Comparison of ENCODE assay signal across 27 cellular contexts in genomic region chr4:23023666-23024065, GRCh38.
"Had no signal": no experiment of that assay in that cellular context is flagged by ENCODE, and none has a peak within 500 bp of the region (broad histone marks: within the 10 kb centered on the region; RNA-seq: fewer than 3 reads in every experiment).

No MANE protein-coding gene starts in this region.

- H3K4me3 Mint-ChIP-seq: activated CD4-positive, alpha-beta T cell treated with anti-CD3 and anti-CD28 coated beads, Interleukin-2, amount 10 ng/mL, durations not matched to agents 24 days and 14 days; activated CD8-positive, alpha-beta T cell treated with anti-CD3 and anti-CD28 coated beads for 36 hours; activated naive CD8-positive, alpha-beta T cell treated with anti-CD3 and anti-CD28 coated beads for 36 hours; activated T-cell treated with anti-CD3 and anti-CD28 coated beads, Interleukin-2, amount 50 U/mL, for 72 hours; activated T-helper 17 cell treated with anti-CD3 and anti-CD28 coated beads, Interleukin-2, amount 50 U/mL, for 72 hours had no signal

- DNase-seq: activated CD4-positive, alpha-beta T cell treated with anti-CD3 and anti-CD28 coated beads, Interleukin-2, amount 10 ng/mL, durations not matched to agents 24 days and 14 days; activated CD4-positive, alpha-beta T cell treated with anti-CD3 and anti-CD28 coated beads, Interleukin-2, amount 50 U/mL, for 4 hours; activated CD8-positive, alpha-beta T cell treated with anti-CD3 and anti-CD28 coated beads for 36 hours; activated effector memory CD4-positive, alpha-beta T cell treated with anti-CD3 and anti-CD28 coated beads, Interleukin-2, amount 50 U/mL, for 16 hours; activated naive CD4-positive, alpha-beta T cell; activated naive CD4-positive, alpha-beta T cell treated with anti-CD3 and anti-CD28 coated beads, Interleukin-2, amount 50 U/mL, for 16 hours; activated naive CD8-positive, alpha-beta T cell treated with anti-CD3 and anti-CD28 coated beads for 36 hours; activated T-cell treated with anti-CD3 and anti-CD28 coated beads, Interleukin-2, amount 50 U/mL, for 1 hour; activated T-cell treated with anti-CD3 and anti-CD28 coated beads, Interleukin-2, amount 50 U/mL, for 72 hours; amniotic stem cell; aorta; central memory CD4-positive, alpha-beta T cell; MM.1S; MV-4-11; NCI-H1092; NCI-H2029; NCI-H510A; NCI-H526; NK-92 treated with Interleukin-12 subunit alpha and Interleukin-12 subunit beta, amount 100 ng/mL, for 24 hours; PC-9; SIG-M5; T1000 had no signal

- H3K9me3 Mint-ChIP-seq: activated CD4-positive, alpha-beta T cell treated with anti-CD3 and anti-CD28 coated beads, Interleukin-2, amount 10 ng/mL, durations not matched to agents 24 days and 14 days; activated CD8-positive, alpha-beta T cell treated with anti-CD3 and anti-CD28 coated beads for 36 hours; activated T-cell treated with anti-CD3 and anti-CD28 coated beads, Interleukin-2, amount 50 U/mL, for 72 hours had no signal

- H2AFZ ChIP-seq: PC-9 had no signal

- H3K27ac ChIP-seq: PC-9, RWPE1, SK-N-MC had no signal

- H3K27me3 Mint-ChIP-seq: activated CD4-positive, alpha-beta T cell treated with anti-CD3 and anti-CD28 coated beads, Interleukin-2, amount 10 ng/mL, durations not matched to agents 24 days and 14 days; activated CD8-positive, alpha-beta T cell treated with anti-CD3 and anti-CD28 coated beads for 36 hours; activated naive CD8-positive, alpha-beta T cell treated with anti-CD3 and anti-CD28 coated beads for 36 hours; activated T-helper 17 cell treated with anti-CD3 and anti-CD28 coated beads, Interleukin-2, amount 50 U/mL, for 72 hours had no signal

- H3K4me2 ChIP-seq: PC-9 had no signal

- H3K36me3 Mint-ChIP-seq: activated naive CD8-positive, alpha-beta T cell treated with anti-CD3 and anti-CD28 coated beads for 36 hours had no signal

- ATAC-seq: activated CD8-positive, alpha-beta T cell treated with anti-CD3 and anti-CD28 coated beads for 36 hours; activated T-cell treated with anti-CD3 and anti-CD28 coated beads, Interleukin-2, amount 50 U/mL, for 72 hours; activated T-helper 17 cell treated with anti-CD3 and anti-CD28 coated beads, Interleukin-2, amount 50 U/mL, for 72 hours; K562; Right ventricle myocardium inferior had no signal

- H3K4me1 Mint-ChIP-seq: activated CD4-positive, alpha-beta T cell treated with anti-CD3 and anti-CD28 coated beads, Interleukin-2, amount 10 ng/mL, durations not matched to agents 24 days and 14 days; activated naive CD8-positive, alpha-beta T cell treated with anti-CD3 and anti-CD28 coated beads for 36 hours; activated T-helper 17 cell treated with anti-CD3 and anti-CD28 coated beads, Interleukin-2, amount 50 U/mL, for 72 hours had no signal

- H3K4me3 ChIP-seq: K562, PC-9, SK-N-MC had no signal

- H3K27ac Mint-ChIP-seq: activated CD4-positive, alpha-beta T cell treated with anti-CD3 and anti-CD28 coated beads, Interleukin-2, amount 10 ng/mL, durations not matched to agents 24 days and 14 days; activated CD8-positive, alpha-beta T cell treated with anti-CD3 and anti-CD28 coated beads for 36 hours; activated naive CD8-positive, alpha-beta T cell treated with anti-CD3 and anti-CD28 coated beads for 36 hours; activated T-cell treated with anti-CD3 and anti-CD28 coated beads, Interleukin-2, amount 50 U/mL, for 72 hours; activated T-helper 17 cell treated with anti-CD3 and anti-CD28 coated beads, Interleukin-2, amount 50 U/mL, for 72 hours had no signal
